In genomic region chr3:51937014-51937413, GRCh38 we compare ENCODE assay signal across 27 cellular contexts. TPM values are rescaled to one million over a fixed set of nuclear protein-coding genes. Genes with fewer than 3 reads are reported as not detected.
DNase-seq lines count a peak whose midpoint lies in the region; ATAC-seq, FAIRE-seq and TF ChIP-seq lines count a peak whose summit lies in the region.
"Had no signal": no experiment of that assay in that cellular context is flagged by ENCODE, and none has a peak within 500 bp of the region (broad histone marks: within the 10 kb centered on the region; RNA-seq: fewer than 3 reads in every experiment).

No MANE protein-coding gene starts in this region.

- TF ChIP-seq CTCF in GM10248 (IDR thresholded peaks at IDR 0.05; ENCODE audit: control extremely low read depth, extremely low read depth, low read depth, missing control alignments) (no peak), fibroblast of lung (conservative IDR thresholded peaks at IDR 0.05 in 1 of 2, IDR thresholded peaks at IDR 0.05 in 1 of 2; ENCODE audit: low read depth in 1 of 2, low read length in 2 of 2) (no peak), stomach (IDR thresholded peaks at IDR 0.05) (no peak), brain microvascular endothelial cell (IDR thresholded peaks at IDR 0.05; ENCODE audit: low read depth, low read length, missing control alignments) (no peak)

- H3K27me3 ChIP-seq in MG63 (no peaks in the 10 kb centered on the region), fibroblast of lung (ENCODE audit: control insufficient read depth, insufficient read depth, low read length) (no peaks in the 10 kb centered on the region), stomach (no peaks in the 10 kb centered on the region), brain microvascular endothelial cell (replicated peaks) (no peaks in the 10 kb centered on the region), small intestine (ENCODE audit: control insufficient read depth in 2 of 2, insufficient read depth in 2 of 2, low read length in 2 of 2) (no peaks in the 10 kb centered on the region)
- H3K27me3 ChIP-seq: heart left ventricle had no signal

- WGBS in stomach, 5 donors: 80 to 90% (median 86%) methylated on average over 5 to 9 of the region's 9 CpGs
- 84 to 88% (median 86%) methylated on average over 9 of the region's 9 CpGs for WGBS in small intestine, 3 donors

- no peak overlapping the region for H3K27ac ChIP-seq in fibroblast of lung (ENCODE audit: insufficient read depth, low read length)
- no peak overlapping the region for H3K27ac ChIP-seq in stomach
- no peak overlapping the region for H3K27ac ChIP-seq in brain microvascular endothelial cell
- no peak overlapping the region for H3K27ac ChIP-seq in small intestine (ENCODE audit: low read depth in 1 of 2, low read length in 1 of 2)
- H3K27ac ChIP-seq: heart left ventricle had no signal

- peaks cover 19% of the 10 kb centered on the region for H3K79me2 ChIP-seq in fibroblast of lung (ENCODE audit: control insufficient read depth, insufficient read depth, low read length)

- H3K9me3 ChIP-seq in MG63 (no peaks in the 10 kb centered on the region), fibroblast of lung (ENCODE audit: control insufficient read depth, insufficient read depth, low read depth, low read length) (no peaks in the 10 kb centered on the region), stomach (no peaks in the 10 kb centered on the region), small intestine (ENCODE audit: control insufficient read depth, low read depth) (no peaks in the 10 kb centered on the region)
- H3K9me3 ChIP-seq: heart left ventricle had no signal

- H3K9ac ChIP-seq in fibroblast of lung (ENCODE audit: insufficient read depth, low read length): no peak overlapping the region

- peaks cover 7% of the 10 kb centered on the region for H3K36me3 ChIP-seq in MG63
- H3K36me3 ChIP-seq in fibroblast of lung (ENCODE audit: control insufficient read depth, insufficient read depth, low read length): peaks cover 20% of the 10 kb centered on the region
- H3K36me3 ChIP-seq in stomach: peaks cover 50 to 74% (median 71%) of the 10 kb centered on the region in 4 donors
- peaks cover 38% of the 10 kb centered on the region for H3K36me3 ChIP-seq in brain microvascular endothelial cell (replicated peaks)
- H3K36me3 ChIP-seq in small intestine (ENCODE audit: control insufficient read depth in 2 of 2, insufficient read depth in 2 of 2, low read length in 2 of 2): peaks cover 7 to 11% of the 10 kb centered on the region in 2 donors

- no peak for TF ChIP-seq POLR2A in stomach (IDR thresholded peaks at IDR 0.05)

- H3K4me1 ChIP-seq in fibroblast of lung (ENCODE audit: control insufficient read depth, extremely low read depth, insufficient read depth, low read length) (peaks cover 2% of the 10 kb centered on the region), stomach (peaks cover 13 to 20% (median 17%) of the 10 kb centered on the region in 4 donors), small intestine (ENCODE audit: control insufficient read depth in 2 of 2, insufficient read depth in 1 of 2, low read depth in 1 of 2, low read length in 1 of 2) (peaks cover 3 to 4% of the 10 kb centered on the region in 2 donors)

- no peak for FAIRE-seq in small intestine (lab: Jason Lieb, UNC)
- FAIRE-seq: HepG2, RCC 7860, TTC549 had no signal

- H3K4me2 ChIP-seq in fibroblast of lung (ENCODE audit: extremely low read depth, insufficient read depth, low read length): no peak overlapping the region
- H3K4me2 ChIP-seq: GM23338 had no signal

- H4K20me1 ChIP-seq in fibroblast of lung (ENCODE audit: control insufficient read depth, extremely low read depth, insufficient read depth, low read length): no peaks in the 10 kb centered on the region

- no peak overlapping the region for H2AFZ ChIP-seq in fibroblast of lung (ENCODE audit: low read length)
- H2AFZ ChIP-seq: GM23338 had no signal

- intact Hi-C loops in stomach (cut with DNase I; ENCODE audit: low total_unique reads): no loop called here

- no peak for ATAC-seq in HG03354 (IDR thresholded peaks at IDR 0.05; ENCODE audit: poor library complexity, severe bottlenecking, unreplicated experiment)
- ATAC-seq: GM23338, heart left ventricle, HepG2, left cardiac atrium had no signal

- in situ Hi-C loops in brain microvascular endothelial cell (cut with HindIII; ENCODE audit: low pct_ligation_motif_present, low sequenced_read_pairs): no loop called here

- CTCF ChIA-PET in GM10248 (lab: Yijun Ruan, JAX): no interaction called here

- peak; percentile 5 for DNase-seq in GM10248 (ENCODE audit: extremely low spot score)
- peak; percentile 16 for DNase-seq in MG63
- DNase-seq in fibroblast of lung (ENCODE audit: low read depth in 2 of 2): peak; percentile 18 to 39
- DNase-seq in stomach: peak; percentile 7
- DNase-seq in brain microvascular endothelial cell: no peak
- DNase-seq in small intestine: no peak
- DNase-seq: activated CD4-positive, CD25-positive, alpha-beta regulatory T cell treated with anti-CD3 and anti-CD28 coated beads, Interleukin-2, amount 50 U/mL, for 72 hours; CD4-positive, alpha-beta T cell; left cardiac atrium; NCI-H1092; NCI-H187; NCI-H526 treated with DMSO at 0.1 percent for 48 hours; stimulated activated CD4-positive, alpha-beta T cell treated with anti-CD3 and anti-CD28 coated beads, Interleukin-12 subunit alpha, Interleukin-12 subunit beta, amount 100 ng/mL, for 4 hours; stimulated activated CD4-positive, alpha-beta T cell treated with anti-CD3 and anti-CD28 coated beads, Interleukin-4, amount 100 ng/mL, for 4 hours; stimulated activated naive CD4-positive, alpha-beta T cell treated with Interleukin-2 at 50 U/mL for 16 hours had no signal

- POLR2A ChIA-PET in GM10248 (lab: Yijun Ruan, JAX): no interaction called here

- H3K4me3 ChIP-seq in MG63: no peak overlapping the region
- H3K4me3 ChIP-seq in fibroblast of lung (replicated peaks in 1 of 4; ENCODE audit: control extremely low read depth in 1 of 4, insufficient read depth in 1 of 4, low read depth in 3 of 4, low read length in 4 of 4): no peak overlapping the region
- H3K4me3 ChIP-seq in stomach: no peak overlapping the region
- H3K4me3 ChIP-seq in brain microvascular endothelial cell (ENCODE audit: low read depth, low read length): no peak overlapping the region
- no peak overlapping the region for H3K4me3 ChIP-seq in small intestine (ENCODE audit: low read depth in 1 of 2, low read length in 2 of 2)
- H3K4me3 ChIP-seq: GM23338, heart left ventricle had no signal

- TF ChIP-seq EP300 in stomach (IDR thresholded peaks at IDR 0.05): no peak

RNA-seq across cellular contexts. Expression of gene RRP9, which starts 4.7 kb away (rescaled TPM):
- total RNA-seq in MG63 (2014; rRNA removed; shearing (Covaris generic); ENCODE audit: low replicate concordance): 59.3 and 78.5 TPM in 2 replicates
- total RNA-seq in fibroblast of lung: 19.7 and 29.5 TPM in 2 replicates
- polyA plus RNA-seq in fibroblast of lung: 10.6 and 20.5 TPM in 2 replicates
- 14.1 and 29.8 TPM in 2 replicates for polyA plus RNA-seq in fibroblast of lung (2012)
- 23.1 and 37.4 TPM in 2 replicates for polyA minus RNA-seq in fibroblast of lung (ENCODE audit: low replicate concordance)
- total RNA-seq in stomach: 10 to 100 TPM in 4 of 5 donors, 1 to 10 TPM in 1; 3.2 to 13.5 (median 11.7) TPM
- polyA plus RNA-seq in stomach: 10 to 100 TPM; 15.0 to 21.0 (median 18.4) TPM
- 10 to 100 TPM in 2 of 3 donors, 1 to 10 TPM in 1; 8.9 to 26.0 (median 14.6) TPM for polyA plus RNA-seq in small intestine

RNA-seq across cellular contexts. Expression of gene PARP3, which starts 5.1 kb away (rescaled TPM):
- total RNA-seq in MG63 (2014; rRNA removed; shearing (Covaris generic); ENCODE audit: low replicate concordance): 5.9 and 13.8 TPM in 2 replicates
- 19.3 and 44.1 TPM in 2 replicates for total RNA-seq in fibroblast of lung
- 13.3 and 22.8 TPM in 2 replicates for polyA plus RNA-seq in fibroblast of lung
- polyA plus RNA-seq in fibroblast of lung (2012): 20.4 and 35.6 TPM in 2 replicates
- 12.9 and 37.8 TPM in 2 replicates for polyA minus RNA-seq in fibroblast of lung (ENCODE audit: low replicate concordance)
- 10 to 100 TPM; 14.3 to 39.7 (median 25.0) TPM for total RNA-seq in stomach
- polyA plus RNA-seq in stomach: 10 to 100 TPM; 10.6 to 14.0 (median 10.7) TPM
- 10 to 100 TPM; 32.8 to 59.5 (median 38.9) TPM for polyA plus RNA-seq in small intestine

RNA-seq across cellular contexts. Expression of gene GPR62, which starts 18.2 kb away (rescaled TPM):
- total RNA-seq in MG63 (2014; rRNA removed; shearing (Covaris generic); ENCODE audit: low replicate concordance): not detected in 2 replicates
- total RNA-seq in fibroblast of lung (under 0.01 TPM in 2 replicates), stomach (not detected)
- polyA plus RNA-seq in fibroblast of lung (0.02 TPM in 1 of 2 replicates, not detected in the other), stomach (under 1 TPM in 1 of 3 donors, not detected in 2; 0.25 TPM), small intestine (under 1 TPM in 1 of 3 donors, not detected in 2; 0.09 TPM)
- not detected in 2 replicates for polyA plus RNA-seq in fibroblast of lung (2012)
- polyA minus RNA-seq in fibroblast of lung (ENCODE audit: low replicate concordance): 0.24 and 1.1 TPM in 2 replicates
- total RNA-seq: aorta; CD4-positive, alpha-beta T cell; G401; HepG2; renal cortical epithelial cell; T-helper 1 cell treated with Interleukin-12 subunit alpha and Interleukin-12 subunit beta and Interleukin-4 antibody, amounts not matched to agents 30 ng/mL and 1 ng/mL, for 36 hours had no signal
- polyA plus RNA-seq: HepG2 had no signal

RNA-seq across cellular contexts. Expression of gene PCBP4, which starts 30.2 kb away (rescaled TPM):
- total RNA-seq in MG63 (2014; rRNA removed; shearing (Covaris generic); ENCODE audit: low replicate concordance): 24.8 and 28.1 TPM in 2 replicates
- 23.4 and 46.2 TPM in 2 replicates for total RNA-seq in fibroblast of lung
- polyA plus RNA-seq in fibroblast of lung: 40.2 and 47.1 TPM in 2 replicates
- polyA plus RNA-seq in fibroblast of lung (2012): 51.0 and 70.8 TPM in 2 replicates
- 100 and 145 TPM in 2 replicates for polyA minus RNA-seq in fibroblast of lung (ENCODE audit: low replicate concordance)
- total RNA-seq in stomach: 100 to 1,000 TPM in 1 of 5 donors, 10 to 100 TPM in 4; 12.5 to 122 (median 25.1) TPM
- polyA plus RNA-seq in stomach: 10 to 100 TPM; 26.5 to 54.9 (median 33.5) TPM
- polyA plus RNA-seq in small intestine: 10 to 100 TPM; 24.0 to 60.8 (median 45.4) TPM

RNA-seq across cellular contexts. Expression of gene IQCF1, which starts 33.9 kb away (rescaled TPM):
- not detected in 2 replicates for total RNA-seq in MG63 (2014; rRNA removed; shearing (Covaris generic); ENCODE audit: low replicate concordance)
- total RNA-seq in fibroblast of lung: not detected in 2 replicates
- polyA plus RNA-seq in fibroblast of lung: not detected in 2 replicates
- not detected in 2 replicates for polyA plus RNA-seq in fibroblast of lung (2012)
- not detected in 2 replicates for polyA minus RNA-seq in fibroblast of lung (ENCODE audit: low replicate concordance)
- not detected for total RNA-seq in stomach
- not detected for polyA plus RNA-seq in stomach
- polyA plus RNA-seq in small intestine: not detected
- total RNA-seq: aorta; CD4-positive, alpha-beta T cell; fibroblast of villous mesenchyme; G401; GM23338; heart left ventricle; HepG2; left cardiac atrium; renal cortical epithelial cell; T-helper 1 cell treated with Interleukin-12 subunit alpha and Interleukin-12 subunit beta and Interleukin-4 antibody, amounts not matched to agents 30 ng/mL and 1 ng/mL, for 36 hours had no signal
- polyA plus RNA-seq: aorta, GM23338, heart left ventricle, HepG2, thymus had no signal

Comparison
In these comparisons a context has a peak if more than half of its experiments do, and no peak if none do; other contexts are left out.
1. DNase-seq: peak in GM10248 (single experiment), MG63 (single experiment), fibroblast of lung (2 of 2) and stomach (single experiment); none in brain microvascular endothelial cell (single experiment) and small intestine (single experiment).